Comparison of ENCODE assay signal across 7 cellular contexts in genomic region chr3:106332884-106333283, GRCh38.
DNase-seq lines count a peak whose midpoint lies in the region; ATAC-seq and TF ChIP-seq lines count a peak whose summit lies in the region.

No MANE protein-coding gene starts in this region.

- peak; percentile 85 for DNase-seq in activated naive CD4-positive, alpha-beta T cell treated with anti-CD3 and anti-CD28 coated beads for 36 hours
- peak; percentile 63 to 65 for DNase-seq in stimulated activated CD8-positive, alpha-beta memory T cell treated with anti-CD3 and anti-CD28 coated beads, Interleukin-15, amount 100 ng/mL, for 48 hours (ENCODE audit: low read depth in 2 of 2)
- DNase-seq in suprapubic skin (ENCODE audit: low spot score in 2 of 2) (no peak), NCI-H2029 (lab: John Stamatoyannopoulos, UW) (no peak)

- ATAC-seq in GM19463 (IDR thresholded peaks at IDR 0.05; ENCODE audit: unreplicated experiment) (peak; percentile 69), HG03175 (IDR thresholded peaks at IDR 0.05; ENCODE audit: unreplicated experiment) (peak; percentile 48), GM21360 (IDR thresholded peaks at IDR 0.05; ENCODE audit: unreplicated experiment) (no peak)

- peaks cover 63% of the 10 kb centered on the region for H3K4me1 Mint-ChIP-seq in activated naive CD4-positive, alpha-beta T cell treated with anti-CD3 and anti-CD28 coated beads for 36 hours (ENCODE audit: low read depth)

- no peaks in the 10 kb centered on the region for H3K9me3 Mint-ChIP-seq in activated naive CD4-positive, alpha-beta T cell treated with anti-CD3 and anti-CD28 coated beads for 36 hours

- H3K27me3 Mint-ChIP-seq in activated naive CD4-positive, alpha-beta T cell treated with anti-CD3 and anti-CD28 coated beads for 36 hours (ENCODE audit: low read depth), result no peaks in the 10 kb centered on the region

- TF ChIP-seq POLR2A in suprapubic skin (IDR thresholded peaks at IDR 0.05), result no peak

- no peaks in the 10 kb centered on the region for H3K27me3 ChIP-seq in suprapubic skin

- H3K27ac ChIP-seq in suprapubic skin, result no peak overlapping the region

- peak overlapping the region; percentile 95 for H3K27ac Mint-ChIP-seq in activated naive CD4-positive, alpha-beta T cell treated with anti-CD3 and anti-CD28 coated beads for 36 hours

- WGBS in suprapubic skin, result 77% methylated on average over 2 of the region's 2 CpGs

- no peaks in the 10 kb centered on the region for H3K9me3 ChIP-seq in suprapubic skin

- CTCF ChIA-PET in activated naive CD4-positive, alpha-beta T cell treated with anti-CD3 and anti-CD28 coated beads for 36 hours (lab: Charles Lee), result interaction anchor here (0.6 to 1.7 kb wide), 5 partner anchors 118 to 510 kb away, joined by 3 to 4 read pairs (median 3); no protein-coding TSS in a partner anchor

- H3K4me3 ChIP-seq in suprapubic skin, result no peak overlapping the region

- intact Hi-C loops in activated naive CD4-positive, alpha-beta T cell treated with anti-CD3 and anti-CD28 coated beads for 36 hours (cut with micrococcal nuclease), result loop anchor here (1.0 to 5.0 kb wide), 15 partner anchors 31 to 1079 kb away; no protein-coding TSS in a partner anchor

- no peaks in the 10 kb centered on the region for H3K36me3 Mint-ChIP-seq in activated naive CD4-positive, alpha-beta T cell treated with anti-CD3 and anti-CD28 coated beads for 36 hours (ENCODE audit: low read depth)

- no peaks in the 10 kb centered on the region for H3K36me3 ChIP-seq in suprapubic skin

- H3K4me3 Mint-ChIP-seq in activated naive CD4-positive, alpha-beta T cell treated with anti-CD3 and anti-CD28 coated beads for 36 hours, result no peak overlapping the region

- no peaks in the 10 kb centered on the region for H3K4me1 ChIP-seq in suprapubic skin

- no peak for TF ChIP-seq CTCF in suprapubic skin (IDR thresholded peaks at IDR 0.05)

- TF ChIP-seq EP300 in suprapubic skin (IDR thresholded peaks at IDR 0.05), result no peak

Comparison
In these comparisons a context has a peak if more than half of its experiments do, and no peak if none do; other contexts are left out.
1. DNase-seq: peak in activated naive CD4-positive, alpha-beta T cell treated with anti-CD3 and anti-CD28 coated beads for 36 hours (single experiment) and stimulated activated CD8-positive, alpha-beta memory T cell treated with anti-CD3 and anti-CD28 coated beads, Interleukin-15, amount 100 ng/mL, for 48 hours (2 of 2); none in suprapubic skin (0 of 2) and NCI-H2029 (single experiment).